Comparison of ENCODE assay signal across 17 cellular contexts in the genomic region with DNA sequence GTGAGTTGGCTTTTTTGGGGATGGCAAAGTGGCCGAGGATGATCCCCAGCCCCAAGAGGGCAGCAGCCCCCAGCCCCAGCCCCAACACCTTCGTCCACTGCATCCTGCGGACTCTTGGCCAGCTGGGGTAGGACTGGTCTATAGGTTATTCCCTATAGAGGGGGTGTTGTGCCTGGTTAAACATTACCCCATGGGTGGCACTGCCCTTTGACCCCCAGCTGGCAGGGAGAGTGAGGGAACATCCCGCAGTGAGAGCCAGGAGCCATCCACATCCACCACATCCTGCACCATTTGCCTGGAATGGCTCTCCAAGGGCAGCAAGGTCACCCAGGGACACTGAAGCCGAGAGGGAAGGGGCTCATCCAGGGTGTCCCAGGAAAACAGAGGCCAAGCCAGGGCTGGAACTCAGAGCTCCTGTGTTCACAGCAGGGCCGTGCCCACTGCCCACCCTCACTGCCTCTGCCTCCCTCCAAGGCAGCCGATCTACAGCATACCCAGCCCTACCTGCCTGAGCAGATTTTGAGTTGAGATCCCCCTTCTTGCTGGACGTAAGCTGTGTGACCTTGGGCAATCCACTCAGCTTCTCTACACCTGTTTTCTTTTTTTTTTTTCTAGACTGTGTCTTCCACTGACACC. TPM values are rescaled to one million over a fixed set of nuclear protein-coding genes. Genes with fewer than 3 reads are reported as not detected.
DNase-seq lines count a peak whose midpoint lies in the region; ATAC-seq and TF ChIP-seq lines count a peak whose summit lies in the region.
"Had no signal": no experiment of that assay in that cellular context is flagged by ENCODE, and none has a peak within 500 bp of the region (broad histone marks: within the 10 kb centered on the region; RNA-seq: fewer than 3 reads in every experiment).

Gene NAALADL1 (minus strand): TSS at position 135 of the 636 bp plus-strand sequence. CDS start 32 bp downstream, at position 103.

- H3K4me3 ChIP-seq in OCI-LY7 (ENCODE audit: low read depth, low read length, poor library complexity, severe bottlenecking): no peak within 1 kb of the TSS
- H3K4me3 ChIP-seq: PC-9 had no signal

- peaks cover 34% of the 10 kb centered on the region for H3K4me1 Mint-ChIP-seq in activated naive CD4-positive, alpha-beta T cell treated with anti-CD3 and anti-CD28 coated beads, Interleukin-2, amount 10 ng/mL, durations not matched to agents 7 days and 5 days

- intact Hi-C loops in OCI-LY7 (cut with micrococcal nuclease; ENCODE audit: unreplicated experiment): no loop called here

- H3K9me3 Mint-ChIP-seq in activated naive CD4-positive, alpha-beta T cell treated with anti-CD3 and anti-CD28 coated beads, Interleukin-2, amount 50 U/mL, for 72 hours: no peaks in the 10 kb centered on the region
- H3K9me3 Mint-ChIP-seq in activated naive CD4-positive, alpha-beta T cell treated with anti-CD3 and anti-CD28 coated beads, Interleukin-2, amount 10 ng/mL, durations not matched to agents 7 days and 5 days: no peaks in the 10 kb centered on the region
- H3K9me3 Mint-ChIP-seq: type B pancreatic cell had no signal

- peaks cover 39% of the 10 kb centered on the region for H3K4me1 ChIP-seq in OCI-LY7 (ENCODE audit: insufficient read depth, low read length, poor library complexity, severe bottlenecking)

- DNase-seq in activated naive CD4-positive, alpha-beta T cell treated with anti-CD3 and anti-CD28 coated beads, Interleukin-2, amount 50 U/mL, for 72 hours (ENCODE audit: low spot score in 2 of 2): no peak
- no peak for DNase-seq in activated naive CD4-positive, alpha-beta T cell treated with anti-CD3 and anti-CD28 coated beads, Interleukin-2, amount 10 ng/mL, durations not matched to agents 7 days and 5 days
- DNase-seq in dermis blood vessel endothelial cell (no peak), mucosa of gallbladder (ENCODE audit: low spot score) (no peak), ureter (ENCODE audit: low spot score) (no peak), OCI-LY7 (ENCODE audit: low spot score) (no peak), NCI-H748 (lab: John Stamatoyannopoulos, UW; ENCODE audit: unreplicated experiment) (no peak), KG1 (lab: John Stamatoyannopoulos, UW) (no peak)
- DNase-seq: activated CD4-positive, CD25-positive, alpha-beta regulatory T cell treated with anti-CD3 and anti-CD28 coated beads, Interleukin-2, amount 50 U/mL, for 72 hours; activated gamma-delta T cell treated with Interleukin-2 at 50 U/mL for 16 hours; cerebellar nuclear complex; PC-9; stimulated activated CD4-positive, alpha-beta T cell treated with anti-CD3 and anti-CD28 coated beads, Interleukin-15, amount 100 ng/mL, for 24 hours had no signal

- H3K27ac Mint-ChIP-seq in activated naive CD4-positive, alpha-beta T cell treated with anti-CD3 and anti-CD28 coated beads, Interleukin-2, amount 50 U/mL, for 72 hours: no peak within 1 kb of the TSS
- H3K27ac Mint-ChIP-seq in activated naive CD4-positive, alpha-beta T cell treated with anti-CD3 and anti-CD28 coated beads, Interleukin-2, amount 10 ng/mL, durations not matched to agents 7 days and 5 days: no peak within 1 kb of the TSS
- H3K27ac Mint-ChIP-seq: type B pancreatic cell had no signal

- no peak for TF ChIP-seq CTCF in OCI-LY7 (conservative IDR thresholded peaks at IDR 0.05; ENCODE audit: low read length)

- no peak within 1 kb of the TSS for H3K4me2 ChIP-seq in OCI-LY7 (ENCODE audit: low read length)
- H3K4me2 ChIP-seq: PC-9 had no signal

- H3K9me3 ChIP-seq in OCI-LY7 (ENCODE audit: low read length): no peaks in the 10 kb centered on the region

- H3K27me3 Mint-ChIP-seq in activated naive CD4-positive, alpha-beta T cell treated with anti-CD3 and anti-CD28 coated beads, Interleukin-2, amount 10 ng/mL, durations not matched to agents 7 days and 5 days: peaks cover 46% of the 10 kb centered on the region

- CTCF ChIA-PET in activated naive CD4-positive, alpha-beta T cell treated with anti-CD3 and anti-CD28 coated beads, Interleukin-2, amount 10 ng/mL, durations not matched to agents 7 days and 5 days (lab: Charles Lee): no interaction called here
- CTCF ChIA-PET in OCI-LY7 (lab: Charles Lee; ENCODE audit: unreplicated experiment): interaction anchor here (0.6 to 0.7 kb wide), 2 partner anchors 31 to 211 kb away, joined by 3 read pairs; partner anchors contain the start of gene SNX15

- no peak within 1 kb of the TSS for H3K27ac ChIP-seq in OCI-LY7 (ENCODE audit: low read depth, low read length, poor library complexity, severe bottlenecking)
- H3K27ac ChIP-seq: epithelial cell of prostate, PC-9 had no signal

- no peaks in the 10 kb centered on the region for H3K36me3 ChIP-seq in OCI-LY7 (ENCODE audit: insufficient read depth, low read length)

- H3K36me3 Mint-ChIP-seq in activated naive CD4-positive, alpha-beta T cell treated with anti-CD3 and anti-CD28 coated beads, Interleukin-2, amount 50 U/mL, for 72 hours: no peaks in the 10 kb centered on the region
- H3K36me3 Mint-ChIP-seq in activated naive CD4-positive, alpha-beta T cell treated with anti-CD3 and anti-CD28 coated beads, Interleukin-2, amount 10 ng/mL, durations not matched to agents 7 days and 5 days: no peaks in the 10 kb centered on the region
- H3K36me3 Mint-ChIP-seq: type B pancreatic cell had no signal

- POLR2A ChIA-PET in OCI-LY7 (lab: Charles Lee): no interaction called here

- H3K9me2 ChIP-seq in OCI-LY7 (ENCODE audit: insufficient read depth, low read length): no peaks in the 10 kb centered on the region

- no peak within 1 kb of the TSS for H3K4me3 Mint-ChIP-seq in activated naive CD4-positive, alpha-beta T cell treated with anti-CD3 and anti-CD28 coated beads, Interleukin-2, amount 10 ng/mL, durations not matched to agents 7 days and 5 days
- H3K4me3 Mint-ChIP-seq: type B pancreatic cell had no signal

- no peaks in the 10 kb centered on the region for H3K79me2 ChIP-seq in OCI-LY7 (ENCODE audit: insufficient read depth, low read depth, low read length)

- H2AFZ ChIP-seq in OCI-LY7 (ENCODE audit: low read length): no peak within 1 kb of the TSS
- H2AFZ ChIP-seq: PC-9 had no signal

- no peaks in the 10 kb centered on the region for H4K20me1 ChIP-seq in OCI-LY7 (ENCODE audit: insufficient read depth, low read length)

- no TSS peak for BruUV-seq in OCI-LY7 (replicated peaks; lab: Mats Ljungman, UMichigan)

- ATAC-seq in activated naive CD4-positive, alpha-beta T cell treated with anti-CD3 and anti-CD28 coated beads, Interleukin-2, amount 50 U/mL, for 72 hours: no peak

RNA-seq across cellular contexts. Expression of gene NAALADL1, which starts in this region (rescaled TPM):
- total RNA-seq in activated naive CD4-positive, alpha-beta T cell treated with anti-CD3 and anti-CD28 coated beads, Interleukin-2, amount 50 U/mL, for 72 hours: 10 to 100 TPM; 14.9 to 23.1 TPM
- total RNA-seq in dermis blood vessel endothelial cell (11.0 and 20.3 TPM in 2 replicates), mucosa of gallbladder (10.4 TPM), ureter (10.3 TPM), OCI-LY7 (2022) (3.9 and 4.6 TPM in 2 replicates)
- total RNA-seq in OCI-LY7 (2014; rRNA removed; shearing (Covaris generic)): 2.7 and 7.1 TPM in 2 replicates
- total RNA-seq: HT1080, osteocyte, PC-9 had no signal
